ENCODE assay signal across 20 cellular contexts in the genomic region with DNA sequence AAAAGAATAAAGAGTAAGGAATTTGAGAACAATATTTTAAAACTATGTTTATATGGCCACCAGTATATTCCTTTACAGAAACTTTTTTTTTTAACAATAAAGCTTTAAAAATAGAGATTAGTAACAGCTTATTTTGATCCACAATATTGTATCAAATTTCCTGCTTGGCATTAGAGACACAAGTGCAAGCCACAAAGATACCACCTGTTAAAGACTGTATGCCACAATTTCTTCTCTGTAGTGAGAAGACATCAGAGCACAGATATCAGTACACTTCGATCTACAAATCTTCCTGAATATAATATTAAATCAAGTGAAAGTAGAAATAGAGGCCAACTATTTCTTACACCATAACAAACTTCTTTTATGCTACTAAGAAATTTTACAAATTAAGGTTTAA.
"Had no signal": no experiment of that assay in that cellular context is flagged by ENCODE, and none has a peak within 500 bp of the region (broad histone marks: within the 10 kb centered on the region; RNA-seq: fewer than 3 reads in every experiment).

No MANE protein-coding gene starts in this region.

- H3K27me3 Mint-ChIP-seq: IgD-negative memory B cell had no signal

- H3K9me3 Mint-ChIP-seq: IgD-negative memory B cell had no signal

- H3K4me1 Mint-ChIP-seq: IgD-negative memory B cell had no signal

- H3K4me3 Mint-ChIP-seq: IgD-negative memory B cell had no signal

- H3K27ac Mint-ChIP-seq: IgD-negative memory B cell had no signal

- DNase-seq: Kasumi-1; MV-4-11; NCI-H1048; NCI-H1105; NCI-H1436 treated with DMSO at 0.1 percent for 48 hours; NCI-H1694; NCI-H187 treated with DMSO at 0.1 percent for 48 hours; NCI-H2029 treated with DMSO at 0.1 percent for 48 hours; NCI-H2171 treated with DMSO at 0.1 percent for 48 hours; NCI-H2227 treated with DMSO at 0.1 percent for 48 hours; NCI-H526 treated with DMSO at 0.1 percent for 48 hours; NCI-H748 treated with DMSO at 0.1 percent for 48 hours; NK-92 treated with Interleukin-12 subunit alpha and Interleukin-12 subunit beta, amount 100 ng/mL, for 24 hours; PC-3; SHP77 treated with DMSO at 0.1 percent for 48 hours had no signal

- ATAC-seq: K562, Panc1, PC-3, Right ventricle myocardium inferior, SK-N-SH treated with all-trans-retinoic acid at 6 μM for 48 hours had no signal
